Comparison of ENCODE assay signal across 20 cellular contexts in genomic region chr4:154577324-154577723, GRCh38. TPM values are rescaled to one million over a fixed set of nuclear protein-coding genes. Genes with fewer than 3 reads are reported as not detected.
"Had no signal": no experiment of that assay in that cellular context is flagged by ENCODE, and none has a peak within 500 bp of the region (broad histone marks: within the 10 kb centered on the region; RNA-seq: fewer than 3 reads in every experiment).

No MANE protein-coding gene starts in this region.

- H3K9me3 Mint-ChIP-seq: naive B cell, nephron progenitor cell had no signal

- H3K36me3 Mint-ChIP-seq: naive B cell had no signal

- H3K4me3 Mint-ChIP-seq: naive B cell, nephron progenitor cell had no signal

- H3K27ac ChIP-seq: heart right ventricle, left ventricle myocardium inferior, parathyroid adenoma, prostate gland had no signal

- H3K27ac Mint-ChIP-seq: naive B cell, nephron progenitor cell had no signal

- ATAC-seq: esophagus mucosa, heart right ventricle, sciatic nerve had no signal

- H3K4me3 ChIP-seq: heart right ventricle, left ventricle myocardium inferior, lung, prostate gland had no signal

- H3K4me1 Mint-ChIP-seq: naive B cell, nephron progenitor cell had no signal

- H3K9me3 ChIP-seq: heart right ventricle, left ventricle myocardium inferior, prostate gland had no signal

- DNase-seq: effector memory CD4-positive, alpha-beta T cell; heart right ventricle; hypothalamus; left ventricle myocardium inferior; mesendoderm; naive B cell; nephron progenitor cell; retina; small intestine; stimulated activated CD4-positive, alpha-beta T cell treated with anti-CD3 and anti-CD28 coated beads, Interleukin-12 subunit alpha, Interleukin-12 subunit beta, amount 100 ng/mL, for 4 hours; stimulated activated naive CD4-positive, alpha-beta T cell had no signal

- H3K4me1 ChIP-seq: heart right ventricle, left ventricle myocardium inferior, parathyroid adenoma, prostate gland had no signal

- H3K36me3 ChIP-seq: heart right ventricle, left ventricle myocardium inferior, prostate gland had no signal

RNA-seq across cellular contexts. Expression of gene FGA, which starts 13.2 kb away (rescaled TPM):
- total RNA-seq: fibroblast of lung, frontal cortex, left ventricle myocardium inferior, omental fat pad, sciatic nerve had no signal
- polyA plus RNA-seq: fibroblast of lung, keratinocyte had no signal

RNA-seq across cellular contexts. Expression of gene FGB, which starts 14.5 kb away (rescaled TPM):
- total RNA-seq: fibroblast of lung, frontal cortex, left ventricle myocardium inferior, omental fat pad, prostate gland, sciatic nerve had no signal
- polyA plus RNA-seq: fibroblast of lung, heart right ventricle, keratinocyte had no signal

RNA-seq across cellular contexts. Expression of gene FGG, which starts 35.1 kb away (rescaled TPM):
- total RNA-seq: fibroblast of lung, frontal cortex, left ventricle myocardium inferior, prostate gland, sciatic nerve had no signal
- polyA plus RNA-seq: fibroblast of lung, heart right ventricle had no signal
